ENCODE assay signal across 17 cellular contexts in genomic region chr6:68711386-68712000, GRCh38.
DNase-seq lines count a peak whose midpoint lies in the region; ATAC-seq and TF ChIP-seq lines count a peak whose summit lies in the region.
"Had no signal": no experiment of that assay in that cellular context is flagged by ENCODE, and none has a peak within 500 bp of the region (broad histone marks: within the 10 kb centered on the region; RNA-seq: fewer than 3 reads in every experiment).

No MANE protein-coding gene starts in this region.

- peak overlapping the region; percentile 6 to 90 (median 79) for H3K27ac ChIP-seq in dorsolateral prefrontal cortex
- H3K27ac ChIP-seq: 22Rv1, BLaER1 had no signal

- intact Hi-C loops in dorsolateral prefrontal cortex (cut with DNase I): loop anchor here in 1 of 2 donors (5.0 kb wide), 1 partner anchor 74 kb away; the partner anchor contains the start of gene ADGRB3

- DNase-seq in DMS 273 (lab: John Stamatoyannopoulos, UW; ENCODE audit: unreplicated experiment) (peak; percentile 35), DMS 273 treated with DMSO at 0.1 percent for 48 hours (lab: John Stamatoyannopoulos, UW) (no peak), G401 (ENCODE audit: low spot score) (peak; percentile 77), astrocyte of the hippocampus (ENCODE audit: low read depth, low spot score) (peak; percentile 51), dorsolateral prefrontal cortex (no peak), NCI-H1694 treated with DMSO at 0.1 percent for 48 hours (lab: John Stamatoyannopoulos, UW) (no peak), SKM-1 treated with dmso at 0.1 percent for 144 hours (lab: John Stamatoyannopoulos, UW; ENCODE audit: unreplicated experiment) (no peak)
- DNase-seq: AML-193; CD8-positive, alpha-beta memory T cell; DMS153; DMS79 treated with DMSO at 0.1 percent for 48 hours; EL; GDM1 had no signal

- H3K27me3 ChIP-seq in dorsolateral prefrontal cortex: no peaks in the 10 kb centered on the region
- H3K27me3 ChIP-seq: BLaER1 had no signal

- in situ Hi-C loops in G401 (cut with HindIII; ENCODE audit: low sequenced_read_pairs): no loop called here

- no peak for ATAC-seq in GM18870 (IDR thresholded peaks at IDR 0.05; ENCODE audit: unreplicated experiment)

- peak overlapping the region in 33 of 59 donors; percentile 1 to 53 (median 25) for H3K4me3 ChIP-seq in dorsolateral prefrontal cortex
- H3K4me3 ChIP-seq: BLaER1, HAP-1 had no signal

- no peak for TF ChIP-seq CTCF in dorsolateral prefrontal cortex (IDR thresholded peaks at IDR 0.05 in 54 of 56, conservative IDR thresholded peaks at IDR 0.05 in 2 of 56; ENCODE audit: low read depth in 1 of 56, partially characterized antibody in 56 of 56)

Comparison
In these comparisons a context has a peak if more than half of its experiments do, and no peak if none do; other contexts are left out.
1. DNase-seq: peak in DMS 273 (single experiment), G401 (single experiment) and astrocyte of the hippocampus (single experiment); none in DMS 273 treated with DMSO at 0.1 percent for 48 hours (single experiment), dorsolateral prefrontal cortex (0 of 10), NCI-H1694 treated with DMSO at 0.1 percent for 48 hours (single experiment) and SKM-1 treated with dmso at 0.1 percent for 144 hours (single experiment).